1 cellular context compared by ENCODE assay signal in genomic region chr17:47810200-47810821, GRCh38.
TF ChIP-seq lines count a peak whose summit lies in the region.

No MANE protein-coding gene starts in this region.

TF ChIP-seq in A549, 52 proteins besides CTCF, POLR2A, EP300 and RAD21 (continued from another document):
- TF ChIP-seq, protein P1, sequence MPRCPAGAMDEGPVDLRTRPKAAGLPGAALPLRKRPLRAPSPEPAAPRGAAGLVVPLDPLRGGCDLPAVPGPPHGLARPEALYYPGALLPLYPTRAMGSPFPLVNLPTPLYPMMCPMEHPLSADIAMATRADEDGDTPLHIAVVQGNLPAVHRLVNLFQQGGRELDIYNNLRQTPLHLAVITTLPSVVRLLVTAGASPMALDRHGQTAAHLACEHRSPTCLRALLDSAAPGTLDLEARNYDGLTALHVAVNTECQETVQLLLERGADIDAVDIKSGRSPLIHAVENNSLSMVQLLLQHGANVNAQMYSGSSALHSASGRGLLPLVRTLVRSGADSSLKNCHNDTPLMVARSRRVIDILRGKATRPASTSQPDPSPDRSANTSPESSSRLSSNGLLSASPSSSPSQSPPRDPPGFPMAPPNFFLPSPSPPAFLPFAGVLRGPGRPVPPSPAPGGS (IDR thresholded peaks at IDR 0.05), result no peak
- TF ChIP-seq ZFP36 (IDR thresholded peaks at IDR 0.05; ENCODE audit: borderline replicate concordance, partially characterized antibody), result no peak
- 0 out of 2 replicates have a peak, but pooled peaks have one; percentile 25 for TF ChIP-seq GATA3 (IDR thresholded peaks at IDR 0.05; ENCODE audit: borderline replicate concordance)
- TF ChIP-seq HOXB5 (CRISPR knock-in tag; IDR thresholded peaks at IDR 0.05), result no peak
- TF ChIP-seq, protein P2, sequence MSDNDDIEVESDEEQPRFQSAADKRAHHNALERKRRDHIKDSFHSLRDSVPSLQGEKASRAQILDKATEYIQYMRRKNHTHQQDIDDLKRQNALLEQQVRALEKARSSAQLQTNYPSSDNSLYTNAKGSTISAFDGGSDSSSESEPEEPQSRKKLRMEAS (IDR thresholded peaks at IDR 0.05), result no peak
- no peak for TF ChIP-seq RARB (CRISPR knock-in tag; IDR thresholded peaks at IDR 0.05)
- TF ChIP-seq HDAC2 (IDR thresholded peaks at IDR 0.05), result no peak
- peak; percentile 74 for TF ChIP-seq NFE2L2 (conservative IDR thresholded peaks at IDR 0.05; ENCODE audit: low read length)
- TF ChIP-seq CHD4 (IDR thresholded peaks at IDR 0.05; ENCODE audit: borderline replicate concordance), result no peak
- peak; percentile 66 for TF ChIP-seq JUNB (IDR thresholded peaks at IDR 0.05)
- 0 out of 2 replicates have a peak, but pooled peaks have one; percentile 19 for TF ChIP-seq RFX5 (IDR thresholded peaks at IDR 0.05)
- no peak for TF ChIP-seq CBX8 (IDR thresholded peaks at IDR 0.05)
- TF ChIP-seq MYC (IDR thresholded peaks at IDR 0.05; ENCODE audit: borderline replicate concordance, low read length), result no peak
- TF ChIP-seq SREBF2 (IDR thresholded peaks at IDR 0.05), result no peak
- no peak for TF ChIP-seq TFCP2L1 (CRISPR knock-in tag; IDR thresholded peaks at IDR 0.05)
- peak; percentile 69 for TF ChIP-seq FOSL2 (IDR thresholded peaks at IDR 0.05)
- peak; percentile 90 for TF ChIP-seq FOSL2 (CRISPR knock-in tag; IDR thresholded peaks at IDR 0.05)
- no peak for TF ChIP-seq SMC3 (IDR thresholded peaks at IDR 0.05)
- no peak for TF ChIP-seq HEYL (CRISPR knock-in tag; IDR thresholded peaks at IDR 0.05)
- TF ChIP-seq BHLHE40 (IDR thresholded peaks at IDR 0.05; ENCODE audit: low read depth, low read length), result no peak
- TF ChIP-seq CEBPB (IDR thresholded peaks at IDR 0.05), result peak in 1 of 2 experiments; percentile 20; a peak in 1 of 4 replicates
- TF ChIP-seq, protein P3, sequence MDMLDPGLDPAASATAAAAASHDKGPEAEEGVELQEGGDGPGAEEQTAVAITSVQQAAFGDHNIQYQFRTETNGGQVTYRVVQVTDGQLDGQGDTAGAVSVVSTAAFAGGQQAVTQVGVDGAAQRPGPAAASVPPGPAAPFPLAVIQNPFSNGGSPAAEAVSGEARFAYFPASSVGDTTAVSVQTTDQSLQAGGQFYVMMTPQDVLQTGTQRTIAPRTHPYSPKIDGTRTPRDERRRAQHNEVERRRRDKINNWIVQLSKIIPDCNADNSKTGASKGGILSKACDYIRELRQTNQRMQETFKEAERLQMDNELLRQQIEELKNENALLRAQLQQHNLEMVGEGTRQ (IDR thresholded peaks at IDR 0.05), result no peak
- no peak for TF ChIP-seq PHF8 (IDR thresholded peaks at IDR 0.05; ENCODE audit: borderline replicate concordance, low read depth)
- peak; percentile 100 for TF ChIP-seq MAFK (IDR thresholded peaks at IDR 0.05; ENCODE audit: partially characterized antibody)
- no peak for TF ChIP-seq CHD2 (IDR thresholded peaks at IDR 0.05; ENCODE audit: low read length, partially characterized antibody)
- TF ChIP-seq ATOH8 (CRISPR knock-in tag; IDR thresholded peaks at IDR 0.05; ENCODE audit: low read depth), result no peak
- no peak for TF ChIP-seq TP53 (CRISPR knock-in tag; IDR thresholded peaks at IDR 0.05)
- TF ChIP-seq RNF2 (IDR thresholded peaks at IDR 0.05; ENCODE audit: borderline replicate concordance, low read depth), result no peak
- no peak for TF ChIP-seq NPAS2 (CRISPR knock-in tag; IDR thresholded peaks at IDR 0.05; ENCODE audit: borderline replicate concordance)
